In genomic region chr4:126991965-126992364, GRCh38 we compare ENCODE assay signal across 20 cellular contexts.
DNase-seq lines count a peak whose midpoint lies in the region; ATAC-seq, FAIRE-seq and TF ChIP-seq lines count a peak whose summit lies in the region.
"Had no signal": no experiment of that assay in that cellular context is flagged by ENCODE, and none has a peak within 500 bp of the region (broad histone marks: within the 10 kb centered on the region; RNA-seq: fewer than 3 reads in every experiment).

No MANE protein-coding gene starts in this region.

- H3K36me3 ChIP-seq in bronchial epithelial cell (ENCODE audit: control insufficient read depth, insufficient read depth, low read length) = no peaks in the 10 kb centered on the region
- H3K36me3 ChIP-seq: stomach, vagina had no signal

- H3K27me3 ChIP-seq in bronchial epithelial cell (ENCODE audit: control insufficient read depth, insufficient read depth, low read length) = no peaks in the 10 kb centered on the region
- H3K27me3 ChIP-seq: stomach, vagina had no signal

- DNase-seq in AG08395 (ENCODE audit: low spot score) (peak; percentile 26), HCEC 1CT (peak; percentile 29), bronchial epithelial cell (ENCODE audit: low read depth) (peak; percentile 33), iris pigment epithelial cell (ENCODE audit: low read depth) (peak; percentile 21)
- no peak for DNase-seq in activated CD4-positive, alpha-beta T cell treated with anti-CD3 and anti-CD28 coated beads for 1 hour
- DNase-seq: activated CD4-positive, alpha-beta memory T cell treated with anti-CD3 and anti-CD28 coated beads for 36 hours; naive B cell; NCI-H2029; NCI-H510A treated with DMSO at 0.1 percent for 48 hours; OCI-M1; psoas muscle; stomach had no signal

- no peak for TF ChIP-seq CTCF in bronchial epithelial cell (IDR thresholded peaks at IDR 0.05; ENCODE audit: insufficient read depth, low read length, severe bottlenecking)

- FAIRE-seq in bronchial epithelial cell (lab: Jason Lieb, UNC) = no peak
- FAIRE-seq: GM19239 had no signal

- ATAC-seq in HG02981 (IDR thresholded peaks at IDR 0.05; ENCODE audit: unreplicated experiment) (no peak), HG02623 (IDR thresholded peaks at IDR 0.05; ENCODE audit: unreplicated experiment) (no peak), GM21576 (IDR thresholded peaks at IDR 0.05; ENCODE audit: unreplicated experiment) (no peak)
- ATAC-seq: left lobe of liver, psoas muscle, SK-N-SH treated with all-trans-retinoic acid at 6 μM for 48 hours had no signal

- no peak overlapping the region for H3K4me3 ChIP-seq in bronchial epithelial cell (ENCODE audit: low read depth, low read length)
- H3K4me3 ChIP-seq: coronary artery, psoas muscle, stomach, vagina had no signal
